Comparison of ENCODE assay signal across 23 cellular contexts in the genomic region with DNA sequence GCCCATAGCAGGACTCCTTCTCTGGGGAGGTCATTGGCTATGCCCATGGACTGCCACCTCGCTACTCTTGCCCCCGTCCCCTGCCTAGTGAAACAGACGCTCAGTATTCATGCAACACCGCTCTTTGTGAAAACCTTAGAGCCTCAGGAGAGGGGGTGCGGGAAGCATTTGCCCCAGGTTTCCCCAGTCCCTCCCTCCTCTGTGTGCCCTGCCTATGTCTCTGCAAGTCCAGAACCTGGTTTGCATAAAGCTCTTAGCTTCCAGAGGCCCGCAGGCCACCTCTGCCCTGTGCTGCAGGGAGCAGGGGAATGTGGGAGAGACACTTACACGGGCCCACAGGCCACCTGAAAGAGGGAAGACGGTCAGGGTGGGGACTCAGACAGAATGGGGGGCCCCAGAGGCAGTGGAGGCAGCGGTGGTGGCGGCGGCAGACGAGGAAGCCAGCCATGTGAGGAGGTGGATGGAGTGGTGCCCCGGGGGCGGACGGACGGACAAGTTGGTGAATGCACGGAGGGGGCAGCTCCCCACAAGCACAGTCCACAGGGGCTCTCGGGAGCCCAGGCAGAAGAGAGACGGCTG. TPM values are rescaled to one million over a fixed set of nuclear protein-coding genes. Genes with fewer than 3 reads are reported as not detected.
A peak's percentile ranks its signal among the peaks of the same experiment; 100 is the strongest.
DNase-seq lines count a peak whose midpoint lies in the region; ATAC-seq, FAIRE-seq and TF ChIP-seq lines count a peak whose summit lies in the region.
"Had no signal": no experiment of that assay in that cellular context is flagged by ENCODE, and none has a peak within 500 bp of the region (broad histone marks: within the 10 kb centered on the region; RNA-seq: fewer than 3 reads in every experiment).

No MANE protein-coding gene starts in this region.

- H4K20me1 ChIP-seq in H1 (replicated peaks in 1 of 2; ENCODE audit: control insufficient read depth in 1 of 2, insufficient read depth in 2 of 2, low read length in 2 of 2): no peaks in the 10 kb centered on the region

- H2AFZ ChIP-seq in H1 (ENCODE audit: low read length): peak overlapping the region; percentile 88; the same call in 1 of the 2 replicates

- no peak for TF ChIP-seq RAD21 in H1 (IDR thresholded peaks at IDR 0.05 in 1 of 2, conservative IDR thresholded peaks at IDR 0.05 in 1 of 2; ENCODE audit: low read depth in 2 of 2, low read length in 2 of 2)

- H3K4ac ChIP-seq in H1 (replicated peaks; ENCODE audit: insufficient read length, low read depth, low read length): no peak overlapping the region

- peak overlapping the region; percentile 94; the same call in 1 of the 2 replicates for H2BK15ac ChIP-seq in H1 (ENCODE audit: low read length)

- no peak for FAIRE-seq in H1 (lab: Jason Lieb, UNC)

- H2BK120ac ChIP-seq in H1 (replicated peaks; ENCODE audit: low read depth, low read length): no peak overlapping the region

- no peaks in the 10 kb centered on the region for H3K23me2 ChIP-seq in H1 (ENCODE audit: low read depth, low read length)

- no peak overlapping the region for H3K56ac ChIP-seq in H1 (replicated peaks; ENCODE audit: insufficient read length, low read depth, low read length)

- H3K23ac ChIP-seq in H1 (ENCODE audit: insufficient read length): no peak overlapping the region

- no peak for TF ChIP-seq CTCF in H1 (IDR thresholded peaks at IDR 0.05; ENCODE audit: control extremely low read depth in 1 of 3, insufficient read depth in 1 of 3, low read depth in 1 of 3, low read length in 3 of 3)

- CTCF ChIA-PET in H1 (lab: Charles Lee; ENCODE audit: partially characterized antibody): interaction anchor here (0.7 to 8.1 kb wide), 36 partner anchors 10 to 359 kb away, joined by 3 to 123 read pairs (median 6); partner anchors contain the start of gene CTSH
- CTCF ChIA-PET in activated CD8-positive, alpha-beta memory T cell treated with anti-CD3 and anti-CD28 coated beads, Interleukin-2, amount 10 ng/mL, durations not matched to agents 7 days and 5 days (lab: Charles Lee): interaction anchor here (1.0 to 2.5 kb wide), 6 partner anchors 28 to 206 kb away, joined by 3 to 10 read pairs (median 6); no protein-coding TSS in a partner anchor

- H3K79me2 ChIP-seq in H1 (ENCODE audit: control insufficient read depth in 1 of 2, insufficient read depth in 2 of 2, low read length in 2 of 2): no peaks in the 10 kb centered on the region

- POLR2A ChIA-PET in H1 (lab: Charles Lee; ENCODE audit: partially characterized antibody): interaction anchor here (1.2 to 4.5 kb wide), 5 partner anchors 9 to 69 kb away, joined by 3 to 20 read pairs (median 5); no protein-coding TSS in a partner anchor

- H3K18ac ChIP-seq in H1 (ENCODE audit: extremely low read depth, low read length): peak overlapping the region; percentile 34

- H3K79me1 ChIP-seq in H1 (ENCODE audit: low read depth, low read length): no peaks in the 10 kb centered on the region

- no peak overlapping the region for H3K4me2 ChIP-seq in H1 (ENCODE audit: insufficient read depth in 1 of 2, low read depth in 2 of 2, low read length in 2 of 2)

- peak; percentile 45 to 67 for DNase-seq in NCI-H526 (lab: John Stamatoyannopoulos, UW)
- DNase-seq in NCI-H526 treated with DMSO at 0.1 percent for 48 hours (lab: John Stamatoyannopoulos, UW): no peak
- DNase-seq in H1 (ENCODE audit: low read depth in 1 of 2, low spot score in 2 of 2): no peak
- DNase-seq in activated CD8-positive, alpha-beta memory T cell treated with anti-CD3 and anti-CD28 coated beads, Interleukin-2, amount 10 ng/mL, durations not matched to agents 7 days and 5 days: no peak
- DNase-seq in NCI-H1694 (lab: John Stamatoyannopoulos, UW): no peak
- DNase-seq: activated CD4-positive, alpha-beta T cell treated with anti-CD3 and anti-CD28 coated beads, Interleukin-2, amount 50 U/mL, for 1 hour; activated naive CD8-positive, alpha-beta T cell treated with anti-CD3 and anti-CD28 coated beads for 36 hours; activated T-cell treated with anti-CD3 and anti-CD28 coated beads, Interleukin-2, amount 50 U/mL, for 24 hours; DMS53; dorsolateral prefrontal cortex; erythroblast; left ventricle myocardium superior; NCI-H2171; NCI-H774; stimulated activated CD4-positive, alpha-beta T cell treated with anti-CD3 and anti-CD28 coated beads, Interleukin-4, amount 100 ng/mL, for 4 hours; stimulated activated CD8-positive, alpha-beta memory T cell treated with anti-CD3 and anti-CD28 coated beads, Interleukin-4, amount 100 ng/mL, for 48 hours; thyroid gland had no signal

- peak overlapping the region; percentile 47 to 90 (median 82) for H3K4me3 Mint-ChIP-seq in IgD-negative memory B cell
- peak overlapping the region; percentile 81 for H3K4me3 Mint-ChIP-seq in stimulated activated memory B cell treated with anti-CD40 and anti-IgM and Interleukin-4, amounts not matched to agents 10 μg/mL and 1 μg/mL and 100 μg/mL, for 72 hours
- no peak overlapping the region for H3K4me3 Mint-ChIP-seq in activated CD8-positive, alpha-beta memory T cell treated with anti-CD3 and anti-CD28 coated beads, Interleukin-2, amount 10 ng/mL, durations not matched to agents 7 days and 5 days
- H3K4me3 Mint-ChIP-seq: activated naive CD8-positive, alpha-beta T cell treated with anti-CD3 and anti-CD28 coated beads for 36 hours; activated T-cell treated with anti-CD3 and anti-CD28 coated beads, Interleukin-2, amount 50 U/mL, for 24 hours had no signal

- H3K36me3 Mint-ChIP-seq in IgD-negative memory B cell: peaks cover 2% of the 10 kb centered on the region
- peaks cover 6% of the 10 kb centered on the region for H3K36me3 Mint-ChIP-seq in stimulated activated memory B cell treated with anti-CD40 and anti-IgM and Interleukin-4, amounts not matched to agents 10 μg/mL and 1 μg/mL and 100 μg/mL, for 72 hours
- no peaks in the 10 kb centered on the region for H3K36me3 Mint-ChIP-seq in activated CD8-positive, alpha-beta memory T cell treated with anti-CD3 and anti-CD28 coated beads, Interleukin-2, amount 10 ng/mL, durations not matched to agents 7 days and 5 days
- H3K36me3 Mint-ChIP-seq: activated naive CD8-positive, alpha-beta T cell treated with anti-CD3 and anti-CD28 coated beads for 36 hours had no signal

- H2BK20ac ChIP-seq in H1 (ENCODE audit: low read length): peak overlapping the region; percentile 40; the same call in 1 of the 2 replicates

- H2BK12ac ChIP-seq in H1 (ENCODE audit: low read depth, low read length): peak overlapping the region; percentile 99; the same call in 1 of the 2 replicates

- H3K9ac ChIP-seq in H1 (replicated peaks in 1 of 4; ENCODE audit: extremely low read depth in 1 of 4, low read depth in 3 of 4, low read length in 3 of 4): no peak overlapping the region

- peaks cover 30 to 37% (median 36%) of the 10 kb centered on the region in 3 donors for H3K4me1 Mint-ChIP-seq in IgD-negative memory B cell
- peaks cover 66% of the 10 kb centered on the region for H3K4me1 Mint-ChIP-seq in stimulated activated memory B cell treated with anti-CD40 and anti-IgM and Interleukin-4, amounts not matched to agents 10 μg/mL and 1 μg/mL and 100 μg/mL, for 72 hours
- peaks cover 11% of the 10 kb centered on the region for H3K4me1 Mint-ChIP-seq in activated CD8-positive, alpha-beta memory T cell treated with anti-CD3 and anti-CD28 coated beads, Interleukin-2, amount 10 ng/mL, durations not matched to agents 7 days and 5 days

- TF ChIP-seq EP300 in H1 (IDR thresholded peaks at IDR 0.05; ENCODE audit: borderline replicate concordance in 1 of 2, low read depth in 2 of 2, low read length in 2 of 2): no peak

- TF ChIP-seq POLR2A in H1 (IDR thresholded peaks at IDR 0.05; ENCODE audit: control extremely low read depth in 1 of 2, low read depth in 2 of 2, low read length in 2 of 2): no peak

- no peak overlapping the region for H4K5ac ChIP-seq in H1 (ENCODE audit: insufficient read length, low read depth, low read length)

- peaks cover 0 to 13% (median 8%) of the 10 kb centered on the region in 4 experiments; a peak in 3 of 7 replicates for H3K27me3 ChIP-seq in H1 (replicated peaks in 1 of 4; ENCODE audit: control insufficient read depth in 3 of 4, extremely low read depth in 1 of 4, insufficient read depth in 3 of 4, low read length in 3 of 4)
- H3K27me3 ChIP-seq: breast epithelium, dorsolateral prefrontal cortex, gastroesophageal sphincter, thyroid gland had no signal

- H4K8ac ChIP-seq in H1 (ENCODE audit: extremely low read depth, insufficient read depth, low read length): peak overlapping the region; percentile 4

- H2BK5ac ChIP-seq in H1 (ENCODE audit: low read depth, low read length): 0 out of 2 replicates have a peak overlapping the region, but pooled peaks have one; percentile 79

- H3K14ac ChIP-seq in H1 (ENCODE audit: insufficient read length): no peak overlapping the region

- WGBS in H1 (ENCODE audit: extremely low coverage in 1 of 2, insufficient coverage in 1 of 2, insufficient read length in 1 of 2, insufficient replicate concordance in 2 of 2, low coverage in 1 of 2, low lambda C conversion rate in 2 of 2, missing lambda C conversion rate in 1 of 2), 2 experiments: 93% methylated on average over 19 of the region's 19 CpGs; no CpG with 5 or more reads in 1 of the 2 experiments

- H3K27me3 Mint-ChIP-seq in IgD-negative memory B cell: peaks cover 5% of the 10 kb centered on the region
- no peaks in the 10 kb centered on the region for H3K27me3 Mint-ChIP-seq in stimulated activated memory B cell treated with anti-CD40 and anti-IgM and Interleukin-4, amounts not matched to agents 10 μg/mL and 1 μg/mL and 100 μg/mL, for 72 hours
- peaks cover 2% of the 10 kb centered on the region for H3K27me3 Mint-ChIP-seq in activated CD8-positive, alpha-beta memory T cell treated with anti-CD3 and anti-CD28 coated beads, Interleukin-2, amount 10 ng/mL, durations not matched to agents 7 days and 5 days
- H3K27me3 Mint-ChIP-seq: activated naive CD8-positive, alpha-beta T cell treated with anti-CD3 and anti-CD28 coated beads for 36 hours had no signal

- peak overlapping the region; percentile 89 to 99 (median 95) for H3K27ac Mint-ChIP-seq in IgD-negative memory B cell
- H3K27ac Mint-ChIP-seq in stimulated activated memory B cell treated with anti-CD40 and anti-IgM and Interleukin-4, amounts not matched to agents 10 μg/mL and 1 μg/mL and 100 μg/mL, for 72 hours: peak overlapping the region; percentile 90
- H3K27ac Mint-ChIP-seq in activated CD8-positive, alpha-beta memory T cell treated with anti-CD3 and anti-CD28 coated beads, Interleukin-2, amount 10 ng/mL, durations not matched to agents 7 days and 5 days: no peak overlapping the region
- H3K27ac Mint-ChIP-seq: activated naive CD8-positive, alpha-beta T cell treated with anti-CD3 and anti-CD28 coated beads for 36 hours; activated T-cell treated with anti-CD3 and anti-CD28 coated beads, Interleukin-2, amount 50 U/mL, for 24 hours had no signal

- H3K9me3 ChIP-seq in H1 (ENCODE audit: insufficient read depth in 2 of 2, low read depth in 1 of 2, low read length in 1 of 2): no peaks in the 10 kb centered on the region
- H3K9me3 ChIP-seq: breast epithelium, gastroesophageal sphincter, thyroid gland had no signal

- H4K91ac ChIP-seq in H1 (replicated peaks; ENCODE audit: insufficient read length, low read length): peak overlapping the region; percentile 5

- H3K4me1 ChIP-seq in H1 (replicated peaks in 1 of 4; ENCODE audit: control insufficient read depth in 3 of 4, insufficient read depth in 4 of 4, low read length in 3 of 4): no peaks in the 10 kb centered on the region; a peak in 2 of 7 replicates
- H3K4me1 ChIP-seq: breast epithelium, thyroid gland had no signal

- no peak for ATAC-seq in stimulated activated memory B cell treated with anti-CD40 and anti-IgM and Interleukin-4, amounts not matched to agents 10 μg/mL and 1 μg/mL and 100 μg/mL, for 72 hours
- no peak for ATAC-seq in HG02870 (IDR thresholded peaks at IDR 0.05; ENCODE audit: unreplicated experiment)
- ATAC-seq in activated CD8-positive, alpha-beta memory T cell treated with anti-CD3 and anti-CD28 coated beads, Interleukin-2, amount 10 ng/mL, durations not matched to agents 7 days and 5 days: no peak

- H3K4me3 ChIP-seq in H1 (ENCODE audit: extremely low read depth in 1 of 4, insufficient read depth in 2 of 4, low read depth in 3 of 4, low read length in 4 of 4): no peak overlapping the region
- H3K4me3 ChIP-seq: breast epithelium, dorsolateral prefrontal cortex, gastroesophageal sphincter, thyroid gland had no signal

- H3K27ac ChIP-seq in H1 (ENCODE audit: low read depth, low read length): no peak overlapping the region
- H3K27ac ChIP-seq: 22Rv1, breast epithelium, thyroid gland had no signal

- H2AK5ac ChIP-seq in H1 (ENCODE audit: low read depth, low read length): 0 out of 2 replicates have a peak overlapping the region, but pooled peaks have one; percentile 89

- H3K9me3 Mint-ChIP-seq in IgD-negative memory B cell: no peaks in the 10 kb centered on the region
- H3K9me3 Mint-ChIP-seq in stimulated activated memory B cell treated with anti-CD40 and anti-IgM and Interleukin-4, amounts not matched to agents 10 μg/mL and 1 μg/mL and 100 μg/mL, for 72 hours: no peaks in the 10 kb centered on the region
- H3K9me3 Mint-ChIP-seq in activated CD8-positive, alpha-beta memory T cell treated with anti-CD3 and anti-CD28 coated beads, Interleukin-2, amount 10 ng/mL, durations not matched to agents 7 days and 5 days (ENCODE audit: low read depth): no peaks in the 10 kb centered on the region
- H3K9me3 Mint-ChIP-seq: activated naive CD8-positive, alpha-beta T cell treated with anti-CD3 and anti-CD28 coated beads for 36 hours; activated T-cell treated with anti-CD3 and anti-CD28 coated beads, Interleukin-2, amount 50 U/mL, for 24 hours had no signal

- H3K36me3 ChIP-seq in H1 (ENCODE audit: control insufficient read depth in 2 of 4, insufficient read depth in 4 of 4, low read length in 3 of 4): no peaks in the 10 kb centered on the region
- H3K36me3 ChIP-seq: breast epithelium, gastroesophageal sphincter, thyroid gland had no signal

RNA-seq across cellular contexts. Expression of gene CTSH, which starts 33.8 kb away (rescaled TPM):
- 615 TPM for polyA plus RNA-seq in IgD-negative memory B cell
- 31.3 and 34.0 TPM in 2 replicates for total RNA-seq in H1 (2021; fragmentation: NEBNext Ultra II Directional; extraction: Animal tissue kit (Norgen Biotek cat#: 25700))
- 28.4 and 36.8 TPM in 2 replicates for polyA plus RNA-seq in H1 (2011; rRNA removed)
- polyA plus RNA-seq in H1 (2011; cell fraction: cytosol; rRNA removed): 37.1 TPM
- 50.6 TPM for polyA plus RNA-seq in H1 (2011; cell fraction: nucleus; rRNA removed)
- 32.0 to 42.5 TPM (median 40.4 TPM) in 4 replicates for polyA plus RNA-seq in H1 (2012, experiment 1 of 2)
- polyA plus RNA-seq in H1 (2012, experiment 2 of 2): 48.9 TPM
- polyA plus RNA-seq in H1 (2013, experiment 1 of 2): 43.7 TPM
- 44.5 TPM for polyA plus RNA-seq in H1 (2013, experiment 2 of 2)
- polyA minus RNA-seq in H1 (2011; rRNA and poly(A)+ RNA removed): 30.4 and 36.1 TPM in 2 replicates
- 37.1 TPM for polyA minus RNA-seq in H1 (2011; cell fraction: cytosol; rRNA and poly(A)+ RNA removed)
- polyA minus RNA-seq in H1 (2011; cell fraction: nucleus; rRNA and poly(A)+ RNA removed): 19.4 TPM
- total RNA-seq in activated CD8-positive, alpha-beta memory T cell treated with anti-CD3 and anti-CD28 coated beads, Interleukin-2, amount 10 ng/mL, durations not matched to agents 7 days and 5 days: 10 to 100 TPM; 33.9 to 48.1 TPM

Comparison
In these comparisons a context has a peak if more than half of its experiments do, and no peak if none do; other contexts are left out.
1. DNase-seq: peak in NCI-H526 (2 of 2); none in NCI-H526 treated with DMSO at 0.1 percent for 48 hours (single experiment), H1 (0 of 2), activated CD8-positive, alpha-beta memory T cell treated with anti-CD3 and anti-CD28 coated beads, Interleukin-2, amount 10 ng/mL, durations not matched to agents 7 days and 5 days (single experiment) and NCI-H1694 (single experiment).